In genomic region chr1:961132-961652, GRCh38 we compare ENCODE assay signal across 9 cellular contexts. TPM values are rescaled to one million over a fixed set of nuclear protein-coding genes. Genes with fewer than 3 reads are reported as not detected.
A peak's percentile ranks its signal among the peaks of the same experiment; 100 is the strongest.
DNase-seq lines count a peak whose midpoint lies in the region; ATAC-seq and TF ChIP-seq lines count a peak whose summit lies in the region.
"Had no signal": no experiment of that assay in that cellular context is flagged by ENCODE, and none has a peak within 500 bp of the region (broad histone marks: within the 10 kb centered on the region; RNA-seq: fewer than 3 reads in every experiment).

No MANE protein-coding gene starts in this region.

- peaks cover 18% of the 10 kb centered on the region for H3K4me1 Mint-ChIP-seq in chondrocyte (ENCODE audit: low read depth)
- peaks cover 16 to 20% of the 10 kb centered on the region in 2 donors for H3K4me1 Mint-ChIP-seq in natural killer cell treated with Interleukin-12 subunit alpha and Interleukin-12 subunit beta and Interleukin-15 and Interleukin-18, amount 100 ng/mL, for 72 hours (ENCODE audit: low read depth in 2 of 2)

- no peaks in the 10 kb centered on the region for H3K9me3 Mint-ChIP-seq in chondrocyte (ENCODE audit: low read depth)
- no peaks in the 10 kb centered on the region for H3K9me3 Mint-ChIP-seq in natural killer cell treated with Interleukin-12 subunit alpha and Interleukin-12 subunit beta and Interleukin-15 and Interleukin-18, amount 100 ng/mL, for 72 hours

- peaks cover 2% of the 10 kb centered on the region for H3K36me3 Mint-ChIP-seq in chondrocyte (ENCODE audit: low read depth)
- peaks cover 5% of the 10 kb centered on the region for H3K36me3 Mint-ChIP-seq in natural killer cell treated with Interleukin-12 subunit alpha and Interleukin-12 subunit beta and Interleukin-15 and Interleukin-18, amount 100 ng/mL, for 72 hours

- no peak for TF ChIP-seq CTCF in BE2C (IDR thresholded peaks at IDR 0.05; ENCODE audit: low read depth, low read length)
- TF ChIP-seq CTCF in chondrocyte (IDR thresholded peaks at IDR 0.05), result no peak

- no peak overlapping the region for H3K9ac ChIP-seq in HUES6 (ENCODE audit: low read length)

- peak overlapping the region; percentile 36 for H3K4me3 Mint-ChIP-seq in chondrocyte (ENCODE audit: unreplicated experiment)
- H3K4me3 Mint-ChIP-seq in natural killer cell treated with Interleukin-12 subunit alpha and Interleukin-12 subunit beta and Interleukin-15 and Interleukin-18, amount 100 ng/mL, for 72 hours, result peak overlapping the region; percentile 34

- H3K27ac ChIP-seq in HUES6 (ENCODE audit: low read depth, low read length), result no peak overlapping the region

- H3K9me3 ChIP-seq in BE2C (no peaks in the 10 kb centered on the region), HUES6 (ENCODE audit: control insufficient read depth, insufficient read depth, low read depth, low read length) (no peaks in the 10 kb centered on the region)

- H3K4me3 ChIP-seq in BE2C (ENCODE audit: low read depth, low read length), result peak overlapping the region; percentile 66
- peak overlapping the region; percentile 99 for H3K4me3 ChIP-seq in HUES6 (ENCODE audit: low read depth, low read length)

- ATAC-seq in natural killer cell treated with Interleukin-12 subunit alpha and Interleukin-12 subunit beta and Interleukin-15 and Interleukin-18, amount 100 ng/mL, for 72 hours, result no peak
- ATAC-seq in GM18907 (IDR thresholded peaks at IDR 0.05; ENCODE audit: unreplicated experiment), result no peak

- no peak for DNase-seq in BE2C
- no peak for DNase-seq in chondrocyte (ENCODE audit: low spot score)
- no peak for DNase-seq in natural killer cell treated with Interleukin-12 subunit alpha and Interleukin-12 subunit beta and Interleukin-15 and Interleukin-18, amount 100 ng/mL, for 72 hours (ENCODE audit: low spot score)
- DNase-seq in stimulated activated naive CD4-positive, alpha-beta T cell (lab: John Stamatoyannopoulos, UW), result no peak
- no peak for DNase-seq in DMS153 (lab: John Stamatoyannopoulos, UW)
- no peak for DNase-seq in medulla oblongata (ENCODE audit: extremely low spot score)

- no peaks in the 10 kb centered on the region for H3K27me3 ChIP-seq in BE2C
- peaks cover 36% of the 10 kb centered on the region for H3K27me3 ChIP-seq in HUES6 (ENCODE audit: control insufficient read depth, insufficient read depth, low read length)

- H3K36me3 ChIP-seq in BE2C (peaks cover 28% of the 10 kb centered on the region), HUES6 (ENCODE audit: control insufficient read depth, insufficient read depth, low read length) (peaks cover 43% of the 10 kb centered on the region)

- no peaks in the 10 kb centered on the region for H3K27me3 Mint-ChIP-seq in chondrocyte (ENCODE audit: low read depth)
- H3K27me3 Mint-ChIP-seq in natural killer cell treated with Interleukin-12 subunit alpha and Interleukin-12 subunit beta and Interleukin-15 and Interleukin-18, amount 100 ng/mL, for 72 hours, result no peaks in the 10 kb centered on the region

- H3K27ac Mint-ChIP-seq in chondrocyte (ENCODE audit: unreplicated experiment), result no peak overlapping the region
- no peak overlapping the region for H3K27ac Mint-ChIP-seq in natural killer cell treated with Interleukin-12 subunit alpha and Interleukin-12 subunit beta and Interleukin-15 and Interleukin-18, amount 100 ng/mL, for 72 hours

- H3K4me1 ChIP-seq in BE2C (no peaks in the 10 kb centered on the region), HUES6 (ENCODE audit: control insufficient read depth, insufficient read depth, low read length) (peaks cover 11% of the 10 kb centered on the region)

RNA-seq across cellular contexts. Expression of gene KLHL17, which starts 0.8 kb away (rescaled TPM):
- 127 TPM for polyA plus RNA-seq in BE2C (2012; ENCODE audit: insufficient read depth, insufficient read length, low read depth)
- 17.4 to 24.3 TPM (median 19.1 TPM) in 3 replicates for total RNA-seq in chondrocyte
- 10 to 100 TPM; 19.0 to 27.9 TPM for total RNA-seq in natural killer cell treated with Interleukin-12 subunit alpha and Interleukin-12 subunit beta and Interleukin-15 and Interleukin-18, amount 100 ng/mL, for 72 hours

RNA-seq across cellular contexts. Expression of gene NOC2L, which starts 2.1 kb away (rescaled TPM):
- polyA plus RNA-seq in BE2C (2012; ENCODE audit: insufficient read depth, insufficient read length, low read depth), result 253 TPM
- 50.6 to 63.8 TPM (median 52.0 TPM) in 3 replicates for total RNA-seq in chondrocyte
- 100 to 1,000 TPM; 113 to 143 TPM for total RNA-seq in natural killer cell treated with Interleukin-12 subunit alpha and Interleukin-12 subunit beta and Interleukin-15 and Interleukin-18, amount 100 ng/mL, for 72 hours

RNA-seq across cellular contexts. Expression of gene PLEKHN1, which starts 5.1 kb away (rescaled TPM):
- not detected for polyA plus RNA-seq in BE2C (2012; ENCODE audit: insufficient read depth, insufficient read length, low read depth)
- total RNA-seq in chondrocyte, result 0.17 to 0.73 TPM (median 0.38 TPM) in 3 replicates
- total RNA-seq in natural killer cell treated with Interleukin-12 subunit alpha and Interleukin-12 subunit beta and Interleukin-15 and Interleukin-18, amount 100 ng/mL, for 72 hours, result 1 to 10 TPM; 1.4 TPM

RNA-seq across cellular contexts. Expression of gene PERM1, which starts 20.7 kb away (rescaled TPM):
- polyA plus RNA-seq in BE2C (2012; ENCODE audit: insufficient read depth, insufficient read length, low read depth), result not detected
- 0.12 to 0.37 TPM (median 0.31 TPM) in 3 replicates for total RNA-seq in chondrocyte
- not detected for total RNA-seq in natural killer cell treated with Interleukin-12 subunit alpha and Interleukin-12 subunit beta and Interleukin-15 and Interleukin-18, amount 100 ng/mL, for 72 hours
- total RNA-seq: activated CD8-positive, alpha-beta memory T cell treated with anti-CD3 and anti-CD28 coated beads for 36 hours had no signal

RNA-seq across cellular contexts. Expression of gene SAMD11, which starts 37.5 kb away (rescaled TPM):
- 1.9 TPM for polyA plus RNA-seq in BE2C (2012; ENCODE audit: insufficient read depth, insufficient read length, low read depth)
- 3.1 to 73.8 TPM (median 3.4 TPM) in 3 replicates for total RNA-seq in chondrocyte
- total RNA-seq in natural killer cell treated with Interleukin-12 subunit alpha and Interleukin-12 subunit beta and Interleukin-15 and Interleukin-18, amount 100 ng/mL, for 72 hours, result not detected
- total RNA-seq: activated CD8-positive, alpha-beta memory T cell treated with anti-CD3 and anti-CD28 coated beads for 36 hours had no signal
